Comparison of ENCODE assay signal across 2 cellular contexts in genomic region chr7:104967088-104967487, GRCh38.
TF ChIP-seq lines count a peak whose summit lies in the region.

No MANE protein-coding gene starts in this region.

TF ChIP-seq in IMR-90, 13 proteins besides CTCF, POLR2A, EP300 and RAD21:
- TF ChIP-seq CEBPB (IDR thresholded peaks at IDR 0.05; ENCODE audit: low read depth, low read length) (peak; percentile 82), MAFK (IDR thresholded peaks at IDR 0.05; ENCODE audit: low read depth, low read length) (no peak), NFE2L2 (IDR thresholded peaks at IDR 0.05; ENCODE audit: low read depth, low read length) (no peak), MAZ (IDR thresholded peaks at IDR 0.05; ENCODE audit: borderline replicate concordance, low read depth, low read length) (no peak)

TF ChIP-seq in K562, 482 proteins besides CTCF, POLR2A, EP300 and RAD21 (continues in another document):
- no peak for TF ChIP-seq MXD1 (CRISPR knock-in tag; IDR thresholded peaks at IDR 0.05; ENCODE audit: borderline replicate concordance, poor library complexity, severe bottlenecking)
- TF ChIP-seq E2F3 (CRISPR knock-in tag; IDR thresholded peaks at IDR 0.05), result no peak
- TF ChIP-seq ZNF584 (CRISPR knock-in tag; IDR thresholded peaks at IDR 0.05; ENCODE audit: low read depth), result no peak
- peak in 1 of 2 experiments; percentile 88; a peak in 2 of 4 replicates for TF ChIP-seq ZMIZ1 (IDR thresholded peaks at IDR 0.05; ENCODE audit: low read depth in 2 of 2, low read length in 2 of 2)
- peak; percentile 42; the same call in 1 of the 2 replicates for TF ChIP-seq ZNF274 (IDR thresholded peaks at IDR 0.05; ENCODE audit: borderline replicate concordance, low read depth, low read length)
- no peak for TF ChIP-seq SRSF3 (IDR thresholded peaks at IDR 0.05; ENCODE audit: insufficient read depth, low read length)
- no peak for TF ChIP-seq XRCC3 (IDR thresholded peaks at IDR 0.05)
- TF ChIP-seq DIDO1 (tag; IDR thresholded peaks at IDR 0.05; ENCODE audit: low read depth), result no peak
- no peak for TF ChIP-seq HNRNPUL1 (IDR thresholded peaks at IDR 0.05; ENCODE audit: low read length)
- TF ChIP-seq ZC3H4 (CRISPR knock-in tag; IDR thresholded peaks at IDR 0.05; ENCODE audit: borderline replicate concordance), result no peak
- 0 out of 3 replicates have a peak, but pooled peaks of 1 of the 2 experiments have one; percentile 17 for TF ChIP-seq CBX3 (IDR thresholded peaks at IDR 0.05; ENCODE audit: borderline replicate concordance in 1 of 2, low read length in 2 of 2)
- no peak for TF ChIP-seq YBX1 (IDR thresholded peaks at IDR 0.05)
- TF ChIP-seq PHTF2 (CRISPR knock-in tag; IDR thresholded peaks at IDR 0.05), result no peak
- no peak for TF ChIP-seq PTRF (tag; IDR thresholded peaks at IDR 0.05)
- TF ChIP-seq ZBTB26 (CRISPR knock-in tag; IDR thresholded peaks at IDR 0.05), result no peak
- 0 out of 2 replicates have a peak, but pooled peaks have one; percentile 26 for TF ChIP-seq ATF3 (IDR thresholded peaks at IDR 0.05)
- TF ChIP-seq ATF3 (CRISPR knock-in tag; conservative IDR thresholded peaks at IDR 0.05), result no peak
- TF ChIP-seq NR0B1 (IDR thresholded peaks at IDR 0.05; ENCODE audit: partially characterized antibody), result no peak
- no peak for TF ChIP-seq TAF9B (IDR thresholded peaks at IDR 0.05; ENCODE audit: partially characterized antibody)
- no peak for TF ChIP-seq CAMTA2 (CRISPR knock-in tag; conservative IDR thresholded peaks at IDR 0.05)
- no peak for TF ChIP-seq MGA (IDR thresholded peaks at IDR 0.05)
- no peak for TF ChIP-seq ZNF445 (CRISPR knock-in tag; IDR thresholded peaks at IDR 0.05; ENCODE audit: low read depth)
- TF ChIP-seq ILK (tag; IDR thresholded peaks at IDR 0.05; ENCODE audit: borderline replicate concordance, low read depth), result no peak
- peak; percentile 98 for TF ChIP-seq MTA2 (IDR thresholded peaks at IDR 0.05; ENCODE audit: low read depth)
- 0 out of 2 replicates have a peak, but pooled peaks have one; percentile 25 for TF ChIP-seq PKNOX1 (IDR thresholded peaks at IDR 0.05)
- no peak for TF ChIP-seq ZKSCAN1 (IDR thresholded peaks at IDR 0.05; ENCODE audit: low read depth, low read length)
- no peak for TF ChIP-seq ELK3 (CRISPR knock-in tag; IDR thresholded peaks at IDR 0.05)
- TF ChIP-seq ZNF77 (CRISPR knock-in tag; IDR thresholded peaks at IDR 0.05), result no peak
- TF ChIP-seq MLLT1 (IDR thresholded peaks at IDR 0.05), result peak in 1 of 2 experiments; percentile 62; a peak in 1 of 4 replicates
- no peak for TF ChIP-seq FOXK1 (CRISPR knock-in tag; IDR thresholded peaks at IDR 0.05; ENCODE audit: borderline replicate concordance)
- TF ChIP-seq TCF7L2 (IDR thresholded peaks at IDR 0.05; ENCODE audit: low read depth, low read length), result no peak
- TF ChIP-seq SAFB2 (IDR thresholded peaks at IDR 0.05; ENCODE audit: borderline replicate concordance, low read depth, low read length, severe bottlenecking), result no peak
